19 cellular contexts compared by ENCODE assay signal in genomic region chr11:58637367-58637766, GRCh38. TPM values are rescaled to one million over a fixed set of nuclear protein-coding genes. Genes with fewer than 3 reads are reported as not detected.
"Had no signal": no experiment of that assay in that cellular context is flagged by ENCODE, and none has a peak within 500 bp of the region (broad histone marks: within the 10 kb centered on the region; RNA-seq: fewer than 3 reads in every experiment).

No MANE protein-coding gene starts in this region.

- H3K36me3 ChIP-seq: right lobe of liver, tibial nerve, upper lobe of right lung, vagina had no signal

- H3K27ac ChIP-seq: psoas muscle, right lobe of liver, testis, tibial nerve, upper lobe of right lung, vagina had no signal

- H3K27me3 ChIP-seq: right lobe of liver, testis, tibial nerve, upper lobe of right lung, vagina had no signal

- ATAC-seq: left lobe of liver; naive thymus-derived CD4-positive, alpha-beta T cell; psoas muscle; right lobe of liver; stimulated activated memory B cell treated with anti-CD40 and anti-IgM and Interleukin-4, amounts not matched to agents 10 μg/mL and 1 μg/mL and 100 μg/mL, for 72 hours; upper lobe of right lung had no signal

- H3K4me3 ChIP-seq: psoas muscle, right lobe of liver, testis, tibial nerve, upper lobe of right lung, vagina had no signal

- DNase-seq: dermis blood vessel endothelial cell; erythroblast; immature natural killer cell; mammary epithelial cell; naive thymus-derived CD4-positive, alpha-beta T cell; nephron progenitor cell; psoas muscle; retina; right lobe of liver; stimulated activated CD4-positive, alpha-beta T cell treated with anti-CD3 and anti-CD28 coated beads, Interleukin-15, amount 100 ng/mL, for 24 hours; stimulated activated CD4-positive, alpha-beta T cell treated with anti-CD3 and anti-CD28 coated beads, Interleukin-1b, Interleukin-23, amount 100 ng/mL, for 48 hours; stimulated activated CD4-positive, alpha-beta T cell treated with anti-CD3 and anti-CD28 coated beads, Interleukin-4, amount 100 ng/mL, for 24 hours; testis; upper lobe of right lung had no signal

- H3K27me3 Mint-ChIP-seq: stimulated activated memory B cell treated with anti-CD40 and anti-IgM and Interleukin-4, amounts not matched to agents 10 μg/mL and 1 μg/mL and 100 μg/mL, for 72 hours; stimulated activated naive CD8-positive, alpha-beta T cell treated with anti-CD3 and anti-CD28 coated beads, Interleukin-15, Interleukin-2, amounts not matched to agents 100 ng/mL and 50 ng/mL, for 24 hours had no signal

- H3K27ac Mint-ChIP-seq: immature natural killer cell; nephron progenitor cell; stimulated activated memory B cell treated with anti-CD40 and anti-IgM and Interleukin-4, amounts not matched to agents 10 μg/mL and 1 μg/mL and 100 μg/mL, for 72 hours; stimulated activated naive CD8-positive, alpha-beta T cell treated with anti-CD3 and anti-CD28 coated beads, Interleukin-15, Interleukin-2, amounts not matched to agents 100 ng/mL and 50 ng/mL, for 24 hours had no signal

- H3K4me1 ChIP-seq: psoas muscle, right lobe of liver, vagina had no signal

- H3K4me1 Mint-ChIP-seq: nephron progenitor cell had no signal

- H3K9me3 ChIP-seq: psoas muscle, right lobe of liver, testis, tibial nerve, upper lobe of right lung, vagina had no signal

- H3K9me3 Mint-ChIP-seq: immature natural killer cell; naive thymus-derived CD4-positive, alpha-beta T cell; nephron progenitor cell; stimulated activated memory B cell treated with anti-CD40 and anti-IgM and Interleukin-4, amounts not matched to agents 10 μg/mL and 1 μg/mL and 100 μg/mL, for 72 hours; stimulated activated naive CD8-positive, alpha-beta T cell treated with anti-CD3 and anti-CD28 coated beads, Interleukin-15, Interleukin-2, amounts not matched to agents 100 ng/mL and 50 ng/mL, for 24 hours had no signal

- H3K4me3 Mint-ChIP-seq: immature natural killer cell; naive thymus-derived CD4-positive, alpha-beta T cell; nephron progenitor cell; stimulated activated memory B cell treated with anti-CD40 and anti-IgM and Interleukin-4, amounts not matched to agents 10 μg/mL and 1 μg/mL and 100 μg/mL, for 72 hours; stimulated activated naive CD8-positive, alpha-beta T cell treated with anti-CD3 and anti-CD28 coated beads, Interleukin-15, Interleukin-2, amounts not matched to agents 100 ng/mL and 50 ng/mL, for 24 hours had no signal

- H3K36me3 Mint-ChIP-seq: immature natural killer cell; naive thymus-derived CD4-positive, alpha-beta T cell; stimulated activated memory B cell treated with anti-CD40 and anti-IgM and Interleukin-4, amounts not matched to agents 10 μg/mL and 1 μg/mL and 100 μg/mL, for 72 hours had no signal

RNA-seq across cellular contexts. Expression of gene CNTF, which starts 14.9 kb away (rescaled TPM):
- total RNA-seq: vagina had no signal
